ENCODE assay signal across 8 cellular contexts in genomic region chr14:74085828-74086227, GRCh38. TPM values are rescaled to one million over a fixed set of nuclear protein-coding genes. Genes with fewer than 3 reads are reported as not detected.
A peak's percentile ranks its signal among the peaks of the same experiment; 100 is the strongest.
DNase-seq lines count a peak whose midpoint lies in the region; ATAC-seq and TF ChIP-seq lines count a peak whose summit lies in the region.

No MANE protein-coding gene starts in this region.

- H3K9me3 Mint-ChIP-seq in activated naive CD4-positive, alpha-beta T cell treated with anti-CD3 and anti-CD28 coated beads for 36 hours: no peaks in the 10 kb centered on the region

- peak overlapping the region; percentile 95 for H3K27ac Mint-ChIP-seq in activated naive CD4-positive, alpha-beta T cell treated with anti-CD3 and anti-CD28 coated beads for 36 hours
- H3K27ac Mint-ChIP-seq in T-helper 17 cell: peak overlapping the region; percentile 98

- no peaks in the 10 kb centered on the region for H4K20me1 ChIP-seq in hepatocyte (ENCODE audit: insufficient read depth, poor library complexity, severe bottlenecking)

- H3K9me2 ChIP-seq in hepatocyte (replicated peaks; ENCODE audit: insufficient read depth): no peaks in the 10 kb centered on the region

- TF ChIP-seq POLR2A in suprapubic skin (IDR thresholded peaks at IDR 0.05): no peak

- H3K4me1 ChIP-seq in hepatocyte (ENCODE audit: insufficient read depth): peaks cover 9% of the 10 kb centered on the region
- H3K4me1 ChIP-seq in suprapubic skin: peaks cover 27% of the 10 kb centered on the region
- H3K4me1 ChIP-seq in aorta (ENCODE audit: control insufficient read depth in 1 of 2, insufficient read depth in 2 of 2, low read length in 2 of 2): no peaks in the 10 kb centered on the region

- no peaks in the 10 kb centered on the region for H3K27me3 ChIP-seq in hepatocyte
- no peaks in the 10 kb centered on the region for H3K27me3 ChIP-seq in suprapubic skin
- H3K27me3 ChIP-seq in aorta (ENCODE audit: control insufficient read depth in 1 of 2, insufficient read depth in 2 of 2, low read length in 1 of 2): no peaks in the 10 kb centered on the region

- peaks cover 41% of the 10 kb centered on the region for H3K79me2 ChIP-seq in hepatocyte

- intact Hi-C loops in activated naive CD4-positive, alpha-beta T cell treated with anti-CD3 and anti-CD28 coated beads for 36 hours (cut with micrococcal nuclease): loop anchor here (2.0 to 10.0 kb wide), 4 partner anchors 233 to 1031 kb away; partner anchors contain the start of genes PSEN1 and RBM25
- intact Hi-C loops in aorta (cut with DNase I): no loop called here

- no peak for ATAC-seq in T-helper 17 cell
- ATAC-seq in aorta (ENCODE audit: low FRiP score): no peak

- 78% methylated on average over 1 of the region's 1 CpG for WGBS in hepatocyte (ENCODE audit: low lambda C conversion rate, missing lambda C conversion rate)
- 87% methylated on average over 1 of the region's 1 CpG for WGBS in suprapubic skin
- 86 to 98% methylated on average over 1 of the region's 1 CpG for WGBS in aorta, 2 donors

- H3K36me3 ChIP-seq in hepatocyte (replicated peaks; ENCODE audit: insufficient read depth, low read depth) (no peaks in the 10 kb centered on the region), suprapubic skin (no peaks in the 10 kb centered on the region), aorta (ENCODE audit: control insufficient read depth in 1 of 2, insufficient read depth in 2 of 2, low read length in 1 of 2) (no peaks in the 10 kb centered on the region)

- DNase-seq in activated naive CD4-positive, alpha-beta T cell treated with anti-CD3 and anti-CD28 coated beads for 36 hours: no peak
- no peak for DNase-seq in activated naive CD4-positive, alpha-beta T cell treated with anti-CD3 and anti-CD28 coated beads, Interleukin-2, amount 50 U/mL, for 16 hours
- no peak for DNase-seq in T-helper 17 cell
- peak; percentile 11 for DNase-seq in hepatocyte (ENCODE audit: low spot score)
- DNase-seq in suprapubic skin (ENCODE audit: low spot score in 2 of 2): no peak
- no peak for DNase-seq in NK-92 (lab: John Stamatoyannopoulos, UW; ENCODE audit: unreplicated experiment)
- DNase-seq in aorta: no peak
- no peak for DNase-seq in islet precursor cell

- H3K36me3 Mint-ChIP-seq in activated naive CD4-positive, alpha-beta T cell treated with anti-CD3 and anti-CD28 coated beads for 36 hours (ENCODE audit: low read depth): no peaks in the 10 kb centered on the region
- H3K36me3 Mint-ChIP-seq in T-helper 17 cell (ENCODE audit: low read depth): peaks cover 5% of the 10 kb centered on the region

- no peak overlapping the region for H2AFZ ChIP-seq in hepatocyte

- no peak for TF ChIP-seq EP300 in suprapubic skin (IDR thresholded peaks at IDR 0.05)

- H3K27ac ChIP-seq in hepatocyte (peak overlapping the region; percentile 78), suprapubic skin (no peak overlapping the region), aorta (ENCODE audit: low read depth in 1 of 2, low read length in 2 of 2) (no peak overlapping the region)

- peak overlapping the region; percentile 99 for H3K4me3 Mint-ChIP-seq in activated naive CD4-positive, alpha-beta T cell treated with anti-CD3 and anti-CD28 coated beads for 36 hours
- H3K4me3 Mint-ChIP-seq in T-helper 17 cell: peak overlapping the region; percentile 99

- TF ChIP-seq CTCF in hepatocyte (IDR thresholded peaks at IDR 0.05; ENCODE audit: poor library complexity) (no peak), suprapubic skin (IDR thresholded peaks at IDR 0.05) (no peak)

- CTCF ChIA-PET in activated naive CD4-positive, alpha-beta T cell treated with anti-CD3 and anti-CD28 coated beads for 36 hours (lab: Charles Lee): interaction anchor here (0.7 to 0.8 kb wide), 4 partner anchors 22 to 344 kb away, joined by 3 to 4 read pairs (median 4); no protein-coding TSS in a partner anchor

- no peaks in the 10 kb centered on the region for H3K27me3 Mint-ChIP-seq in activated naive CD4-positive, alpha-beta T cell treated with anti-CD3 and anti-CD28 coated beads for 36 hours (ENCODE audit: low read depth)
- no peaks in the 10 kb centered on the region for H3K27me3 Mint-ChIP-seq in T-helper 17 cell

- peaks cover 38% of the 10 kb centered on the region for H3K4me1 Mint-ChIP-seq in activated naive CD4-positive, alpha-beta T cell treated with anti-CD3 and anti-CD28 coated beads for 36 hours (ENCODE audit: low read depth)
- H3K4me1 Mint-ChIP-seq in T-helper 17 cell: peaks cover 30% of the 10 kb centered on the region

- peak overlapping the region; percentile 32 for H3K4me3 ChIP-seq in hepatocyte
- H3K4me3 ChIP-seq in suprapubic skin: peak overlapping the region; percentile 87
- peak overlapping the region in 1 of 2 donors; percentile 49 for H3K4me3 ChIP-seq in aorta (ENCODE audit: low read length in 2 of 2)

- H3K9me3 ChIP-seq in T-helper 17 cell (ENCODE audit: control insufficient read depth, low read length, poor library complexity, severe bottlenecking): no peaks in the 10 kb centered on the region
- H3K9me3 ChIP-seq in hepatocyte (ENCODE audit: low read depth): no peaks in the 10 kb centered on the region
- H3K9me3 ChIP-seq in suprapubic skin: no peaks in the 10 kb centered on the region
- no peaks in the 10 kb centered on the region for H3K9me3 ChIP-seq in aorta (ENCODE audit: control insufficient read depth, low read length)

- peak overlapping the region; percentile 84 for H3K4me2 ChIP-seq in hepatocyte

RNA-seq across cellular contexts. Expression of gene LIN52, which starts 1.1 kb away (rescaled TPM):
- total RNA-seq in activated naive CD4-positive, alpha-beta T cell treated with anti-CD3 and anti-CD28 coated beads for 36 hours: 10 to 100 TPM; 10.7 to 13.6 TPM
- 10 to 100 TPM in 1 of 2 donors, 1 to 10 TPM in 1; 7.6 to 10.5 TPM for total RNA-seq in T-helper 17 cell
- total RNA-seq in hepatocyte: 14.3 and 14.4 TPM in 2 replicates
- polyA plus RNA-seq in hepatocyte: 13.5 and 13.7 TPM in 2 replicates
- total RNA-seq in suprapubic skin: 1 to 10 TPM; 3.9 to 7.4 (median 5.2) TPM
- total RNA-seq in aorta: 10 to 100 TPM in 1 of 2 donors, 1 to 10 TPM in 1; 9.2 to 10.6 TPM
- 10 to 100 TPM in 1 of 2 donors, 1 to 10 TPM in 1; 9.0 to 13.9 TPM for polyA plus RNA-seq in aorta

RNA-seq across cellular contexts. Expression of gene ALDH6A1, which starts 1.6 kb away (rescaled TPM):
- total RNA-seq in activated naive CD4-positive, alpha-beta T cell treated with anti-CD3 and anti-CD28 coated beads for 36 hours: 10 to 100 TPM; 24.0 to 25.3 TPM
- total RNA-seq in T-helper 17 cell (1 to 10 TPM; 7.8 to 8.9 TPM), hepatocyte (72.9 and 83.8 TPM in 2 replicates), suprapubic skin (10 to 100 TPM; 14.7 to 25.7 (median 22.0) TPM), aorta (10 to 100 TPM; 28.4 to 33.6 TPM)
- polyA plus RNA-seq in hepatocyte (66.5 and 76.8 TPM in 2 replicates), aorta (10 to 100 TPM; 10.7 to 13.8 TPM)
